ENCODE assay signal across 1 cellular context in the genomic region with DNA sequence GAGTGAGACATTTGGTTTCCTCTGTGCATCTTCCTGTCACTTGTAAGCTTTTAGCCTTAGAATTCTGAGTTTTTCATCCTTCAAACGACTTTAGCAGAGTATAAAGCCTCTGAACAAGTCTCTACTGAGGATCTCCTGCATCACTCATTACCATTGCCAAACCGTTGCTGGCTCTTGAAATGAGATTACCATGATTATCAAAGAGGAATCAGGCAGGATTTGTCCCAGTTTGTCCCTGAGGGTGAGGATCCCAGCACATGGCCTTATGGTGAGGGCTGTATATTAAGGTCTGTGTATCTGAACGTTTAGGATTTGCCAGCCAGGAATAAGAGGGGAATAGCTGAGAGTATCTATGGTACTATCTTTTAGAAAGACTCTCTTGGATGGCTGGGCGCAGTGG.
TF ChIP-seq lines count a peak whose summit lies in the region.

No MANE protein-coding gene starts in this region.

TF ChIP-seq in WTC11, 78 proteins besides CTCF, POLR2A, EP300 and RAD21 (continued from another document):
- TF ChIP-seq, protein P1, sequence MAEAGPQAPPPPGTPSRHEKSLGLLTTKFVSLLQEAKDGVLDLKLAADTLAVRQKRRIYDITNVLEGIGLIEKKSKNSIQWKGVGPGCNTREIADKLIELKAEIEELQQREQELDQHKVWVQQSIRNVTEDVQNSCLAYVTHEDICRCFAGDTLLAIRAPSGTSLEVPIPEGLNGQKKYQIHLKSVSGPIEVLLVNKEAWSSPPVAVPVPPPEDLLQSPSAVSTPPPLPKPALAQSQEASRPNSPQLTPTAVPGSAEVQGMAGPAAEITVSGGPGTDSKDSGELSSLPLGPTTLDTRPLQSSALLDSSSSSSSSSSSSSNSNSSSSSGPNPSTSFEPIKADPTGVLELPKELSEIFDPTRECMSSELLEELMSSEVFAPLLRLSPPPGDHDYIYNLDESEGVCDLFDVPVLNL (CRISPR knock-in tag; IDR thresholded peaks at IDR 0.05; ENCODE audit: borderline replicate concordance, low read depth), result no peak
